Comparison of ENCODE assay signal across 13 cellular contexts in the genomic region with DNA sequence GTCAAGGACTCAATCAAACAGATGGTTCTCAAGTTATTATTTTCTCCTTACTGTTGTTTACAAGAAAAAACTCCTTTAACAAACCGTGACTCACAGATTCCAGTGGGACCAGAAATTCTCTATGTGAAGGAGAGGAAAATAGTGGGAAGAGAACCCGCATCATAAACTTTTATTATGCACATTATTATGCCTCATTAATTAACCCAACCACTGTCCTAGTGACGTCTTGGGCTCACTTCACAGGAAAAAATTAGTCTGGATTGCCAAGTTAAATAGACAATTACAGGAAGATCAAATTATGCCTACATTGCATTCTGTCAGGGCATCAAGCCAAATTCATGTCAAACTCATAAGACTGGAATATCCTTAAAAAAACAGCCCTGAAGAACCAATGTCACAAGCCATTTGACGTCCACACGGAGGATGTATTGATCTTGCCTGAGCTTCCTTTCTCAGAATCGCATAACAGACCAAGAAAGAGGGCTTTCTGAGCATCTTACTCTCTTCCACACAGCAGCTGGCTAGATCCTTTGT.
DNase-seq lines count a peak whose midpoint lies in the region; ATAC-seq, FAIRE-seq and TF ChIP-seq lines count a peak whose summit lies in the region.
"Had no signal": no experiment of that assay in that cellular context is flagged by ENCODE, and none has a peak within 500 bp of the region (broad histone marks: within the 10 kb centered on the region; RNA-seq: fewer than 3 reads in every experiment).

No MANE protein-coding gene starts in this region.

- H3K4me1 Mint-ChIP-seq in nephron progenitor cell: peaks cover 6% of the 10 kb centered on the region
- H3K4me1 Mint-ChIP-seq: nephron had no signal

- peaks cover 56% of the 10 kb centered on the region for H3K9me3 Mint-ChIP-seq in nephron progenitor cell
- H3K9me3 Mint-ChIP-seq in activated naive CD4-positive, alpha-beta T cell treated with anti-CD3 and anti-CD28 coated beads, Interleukin-2, amount 50 U/mL, for 72 hours: peaks cover 0 to 5% of the 10 kb centered on the region in 2 donors

- H3K27ac Mint-ChIP-seq in nephron progenitor cell: peak overlapping the region; percentile 23
- H3K27ac Mint-ChIP-seq in activated naive CD4-positive, alpha-beta T cell treated with anti-CD3 and anti-CD28 coated beads, Interleukin-2, amount 50 U/mL, for 72 hours: no peak overlapping the region

- DNase-seq in GM03348 (ENCODE audit: low spot score) (peak; percentile 31), NCI-H2081 (lab: John Stamatoyannopoulos, UW) (peak; percentile 12 to 74), bronchial epithelial cell (ENCODE audit: low read depth) (peak; percentile 43), nephron progenitor cell (no peak), activated gamma-delta T cell treated with Interleukin-2 at 50 U/mL for 16 hours (no peak), SW480 (ENCODE audit: low spot score) (no peak)
- DNase-seq in stimulated activated CD8-positive, alpha-beta memory T cell treated with anti-CD3 and anti-CD28 coated beads, Interleukin-4, amount 100 ng/mL, for 48 hours: no peak
- DNase-seq in activated naive CD4-positive, alpha-beta T cell treated with anti-CD3 and anti-CD28 coated beads, Interleukin-2, amount 50 U/mL, for 72 hours (ENCODE audit: low spot score in 2 of 2): no peak
- DNase-seq: NK-92 treated with Interleukin-12 subunit alpha and Interleukin-12 subunit beta, amount 100 ng/mL, for 24 hours; stimulated activated CD4-positive, alpha-beta T cell treated with anti-CD3 and anti-CD28 coated beads, Interleukin-4, amount 100 ng/mL, for 24 hours had no signal

- no peak for ATAC-seq in activated naive CD4-positive, alpha-beta T cell treated with anti-CD3 and anti-CD28 coated beads, Interleukin-2, amount 50 U/mL, for 72 hours

- H3K36me3 Mint-ChIP-seq in nephron progenitor cell (ENCODE audit: low read depth): peaks cover 17% of the 10 kb centered on the region
- H3K36me3 Mint-ChIP-seq in activated naive CD4-positive, alpha-beta T cell treated with anti-CD3 and anti-CD28 coated beads, Interleukin-2, amount 50 U/mL, for 72 hours: no peaks in the 10 kb centered on the region

- H3K4me3 ChIP-seq in bronchial epithelial cell (ENCODE audit: low read depth, low read length): no peak overlapping the region
- H3K4me3 ChIP-seq: thoracic aorta had no signal

- no peaks in the 10 kb centered on the region for H3K36me3 ChIP-seq in bronchial epithelial cell (ENCODE audit: control insufficient read depth, insufficient read depth, low read length)
- H3K36me3 ChIP-seq: thoracic aorta had no signal

- FAIRE-seq in bronchial epithelial cell (lab: Jason Lieb, UNC): no peak
- FAIRE-seq: G401.6 had no signal

- H3K27me3 ChIP-seq in bronchial epithelial cell (ENCODE audit: control insufficient read depth, insufficient read depth, low read length): no peaks in the 10 kb centered on the region

- H3K4me3 Mint-ChIP-seq in nephron progenitor cell: no peak overlapping the region
- H3K4me3 Mint-ChIP-seq: nephron had no signal

- H3K27me3 Mint-ChIP-seq in nephron progenitor cell (ENCODE audit: low read depth, poor library complexity): no peaks in the 10 kb centered on the region

- TF ChIP-seq CTCF in bronchial epithelial cell (IDR thresholded peaks at IDR 0.05; ENCODE audit: insufficient read depth, low read length, severe bottlenecking): no peak
- TF ChIP-seq CTCF in nephron progenitor cell (IDR thresholded peaks at IDR 0.05): no peak

Comparison
In these comparisons a context has a peak if more than half of its experiments do, and no peak if none do; other contexts are left out.
1. DNase-seq: peak in GM03348 (single experiment), NCI-H2081 (2 of 2) and bronchial epithelial cell (single experiment); none in nephron progenitor cell (single experiment), activated gamma-delta T cell treated with Interleukin-2 at 50 U/mL for 16 hours (single experiment), stimulated activated CD8-positive, alpha-beta memory T cell treated with anti-CD3 and anti-CD28 coated beads, Interleukin-4, amount 100 ng/mL, for 48 hours (single experiment), activated naive CD4-positive, alpha-beta T cell treated with anti-CD3 and anti-CD28 coated beads, Interleukin-2, amount 50 U/mL, for 72 hours (0 of 2) and SW480 (single experiment).